Comparison of ENCODE assay signal across 8 cellular contexts in the genomic region with DNA sequence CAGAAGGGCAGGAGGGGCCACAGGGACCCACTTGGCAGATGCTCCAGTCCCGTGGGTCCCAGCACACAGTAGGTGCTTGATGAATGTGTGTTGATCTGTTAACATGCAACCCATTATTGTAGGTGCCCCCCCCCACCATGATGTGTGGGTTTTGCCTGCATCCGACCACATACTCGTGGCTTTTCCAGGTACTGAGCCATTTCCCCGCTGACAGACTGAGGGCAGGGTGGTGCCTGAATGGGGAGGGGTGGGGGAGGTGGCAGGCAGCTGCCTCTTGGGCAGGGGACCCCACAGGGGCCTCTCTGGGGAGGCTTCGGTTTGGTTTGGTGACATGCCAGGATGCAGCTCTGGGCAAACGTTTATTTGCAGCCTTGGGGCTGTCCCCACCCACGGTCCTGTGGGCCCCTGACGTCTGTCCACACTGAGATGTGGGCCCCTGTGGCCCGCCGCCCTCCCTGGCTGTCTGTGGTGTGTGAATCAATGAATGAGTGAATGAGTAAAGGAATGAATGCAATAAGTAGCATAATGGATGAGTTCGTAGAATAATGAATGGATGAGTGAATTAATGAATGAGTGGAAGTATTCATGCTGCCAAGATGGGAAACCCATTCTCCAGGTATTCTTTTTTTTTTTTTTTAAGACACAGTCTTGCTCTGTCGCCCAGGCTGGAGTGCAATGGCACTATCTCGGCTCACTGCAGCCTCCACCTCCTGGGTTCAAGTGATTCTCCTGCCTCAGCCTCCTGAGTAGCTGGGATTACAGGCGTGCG. TPM values are rescaled to one million over a fixed set of nuclear protein-coding genes. Genes with fewer than 3 reads are reported as not detected.
DNase-seq lines count a peak whose midpoint lies in the region; ATAC-seq, FAIRE-seq and TF ChIP-seq lines count a peak whose summit lies in the region.

No MANE protein-coding gene starts in this region.

- WGBS in liver, result 47% methylated on average over 15 of the region's 15 CpGs

- ATAC-seq in GM21390 (IDR thresholded peaks at IDR 0.05; ENCODE audit: unreplicated experiment) (no peak), HG03097 (IDR thresholded peaks at IDR 0.05; ENCODE audit: low FRiP score, unreplicated experiment) (no peak)

- no peak for TF ChIP-seq CTCF in liver (IDR thresholded peaks at IDR 0.05; ENCODE audit: low read depth, low read length, missing input control)

- H3K4me3 ChIP-seq in NT2/D1 (ENCODE audit: insufficient read length, low read depth), result no peak overlapping the region
- no peak overlapping the region for H3K4me3 ChIP-seq in liver (ENCODE audit: low read depth in 1 of 3, low read length in 3 of 3)

- FAIRE-seq in GM18507 (lab: Jason Lieb, UNC), result peak; percentile 87

- no peaks in the 10 kb centered on the region for H3K36me3 ChIP-seq in NT2/D1 (ENCODE audit: insufficient read depth, insufficient read length, low read length)
- no peaks in the 10 kb centered on the region for H3K36me3 ChIP-seq in liver (ENCODE audit: control insufficient read depth in 4 of 4, insufficient read depth in 3 of 4, low read depth in 1 of 4, low read length in 3 of 4)

- H3K27ac ChIP-seq in liver (ENCODE audit: low read depth in 1 of 2, low read length in 2 of 2), result peak overlapping the region; percentile 39 to 67

- H3K9ac ChIP-seq in NT2/D1 (ENCODE audit: insufficient read length, low read depth) (peak overlapping the region; percentile 36), liver (ENCODE audit: low read depth in 1 of 2, low read length in 2 of 2) (no peak overlapping the region)

- no peaks in the 10 kb centered on the region for H3K9me3 ChIP-seq in NT2/D1 (ENCODE audit: insufficient read depth, low read length)
- H3K9me3 ChIP-seq in liver (ENCODE audit: control insufficient read depth in 4 of 4, low read length in 3 of 4), result no peaks in the 10 kb centered on the region

- peaks cover 32% of the 10 kb centered on the region for H3K4me1 ChIP-seq in NT2/D1 (ENCODE audit: insufficient read depth, insufficient read length)
- H3K4me1 ChIP-seq in liver (ENCODE audit: control insufficient read depth in 4 of 4, insufficient read depth in 4 of 4, low read length in 3 of 4), result peaks cover 3 to 9% (median 6%) of the 10 kb centered on the region in 4 donors

- H3K27me3 ChIP-seq in NT2/D1 (ENCODE audit: insufficient read depth, insufficient read length), result no peaks in the 10 kb centered on the region
- H3K27me3 ChIP-seq in liver (ENCODE audit: control insufficient read depth in 4 of 4, insufficient read depth in 4 of 4, low read length in 3 of 4), result no peaks in the 10 kb centered on the region

- peak; percentile 52 for DNase-seq in GM18507 (ENCODE audit: extremely low spot score, insufficient read length, low read depth)
- no peak for DNase-seq in NT2/D1 (ENCODE audit: low read depth, low spot score)
- peak; percentile 83 for DNase-seq in activated effector memory CD4-positive, alpha-beta T cell treated with Interleukin-2 at 50 U/mL for 16 hours
- DNase-seq in stimulated activated CD8-positive, alpha-beta memory T cell treated with anti-CD3 and anti-CD28 coated beads, Interleukin-4, amount 100 ng/mL, for 48 hours, result peak; percentile 96
- no peak for DNase-seq in midbrain (lab: John Stamatoyannopoulos, UW)

- no peak for TF ChIP-seq RAD21 in liver (IDR thresholded peaks at IDR 0.05)

TF ChIP-seq in liver, 16 proteins besides CTCF, POLR2A, EP300 and RAD21:
- TF ChIP-seq HNF4A (conservative IDR thresholded peaks at IDR 0.05) (no peak), JUND (IDR thresholded peaks at IDR 0.05) (no peak), FOXA1 (IDR thresholded peaks at IDR 0.05) (no peak), FOXA2 (IDR thresholded peaks at IDR 0.05) (no peak), GABPA (IDR thresholded peaks at IDR 0.05 in 1 of 2, conservative IDR thresholded peaks at IDR 0.05 in 1 of 2) (no peak), TAF1 (conservative IDR thresholded peaks at IDR 0.05) (no peak), RXRA (IDR thresholded peaks at IDR 0.05) (no peak), EGR1 (IDR thresholded peaks at IDR 0.05; ENCODE audit: low read depth in 2 of 2) (no peak), SP1 (IDR thresholded peaks at IDR 0.05) (no peak), YY1 (IDR thresholded peaks at IDR 0.05) (no peak), HNF4G (IDR thresholded peaks at IDR 0.05) (no peak), NR2F2 (IDR thresholded peaks at IDR 0.05) (no peak)
- TF ChIP-seq, protein P1, sequence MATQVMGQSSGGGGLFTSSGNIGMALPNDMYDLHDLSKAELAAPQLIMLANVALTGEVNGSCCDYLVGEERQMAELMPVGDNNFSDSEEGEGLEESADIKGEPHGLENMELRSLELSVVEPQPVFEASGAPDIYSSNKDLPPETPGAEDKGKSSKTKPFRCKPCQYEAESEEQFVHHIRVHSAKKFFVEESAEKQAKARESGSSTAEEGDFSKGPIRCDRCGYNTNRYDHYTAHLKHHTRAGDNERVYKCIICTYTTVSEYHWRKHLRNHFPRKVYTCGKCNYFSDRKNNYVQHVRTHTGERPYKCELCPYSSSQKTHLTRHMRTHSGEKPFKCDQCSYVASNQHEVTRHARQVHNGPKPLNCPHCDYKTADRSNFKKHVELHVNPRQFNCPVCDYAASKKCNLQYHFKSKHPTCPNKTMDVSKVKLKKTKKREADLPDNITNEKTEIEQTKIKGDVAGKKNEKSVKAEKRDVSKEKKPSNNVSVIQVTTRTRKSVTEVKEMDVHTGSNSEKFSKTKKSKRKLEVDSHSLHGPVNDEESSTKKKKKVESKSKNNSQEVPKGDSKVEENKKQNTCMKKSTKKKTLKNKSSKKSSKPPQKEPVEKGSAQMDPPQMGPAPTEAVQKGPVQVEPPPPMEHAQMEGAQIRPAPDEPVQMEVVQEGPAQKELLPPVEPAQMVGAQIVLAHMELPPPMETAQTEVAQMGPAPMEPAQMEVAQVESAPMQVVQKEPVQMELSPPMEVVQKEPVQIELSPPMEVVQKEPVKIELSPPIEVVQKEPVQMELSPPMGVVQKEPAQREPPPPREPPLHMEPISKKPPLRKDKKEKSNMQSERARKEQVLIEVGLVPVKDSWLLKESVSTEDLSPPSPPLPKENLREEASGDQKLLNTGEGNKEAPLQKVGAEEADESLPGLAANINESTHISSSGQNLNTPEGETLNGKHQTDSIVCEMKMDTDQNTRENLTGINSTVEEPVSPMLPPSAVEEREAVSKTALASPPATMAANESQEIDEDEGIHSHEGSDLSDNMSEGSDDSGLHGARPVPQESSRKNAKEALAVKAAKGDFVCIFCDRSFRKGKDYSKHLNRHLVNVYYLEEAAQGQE (IDR thresholded peaks at IDR 0.05), result no peak
- TF ChIP-seq, protein P2, sequence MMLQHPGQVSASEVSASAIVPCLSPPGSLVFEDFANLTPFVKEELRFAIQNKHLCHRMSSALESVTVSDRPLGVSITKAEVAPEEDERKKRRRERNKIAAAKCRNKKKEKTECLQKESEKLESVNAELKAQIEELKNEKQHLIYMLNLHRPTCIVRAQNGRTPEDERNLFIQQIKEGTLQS (IDR thresholded peaks at IDR 0.05), result no peak
- TF ChIP-seq, protein P3, sequence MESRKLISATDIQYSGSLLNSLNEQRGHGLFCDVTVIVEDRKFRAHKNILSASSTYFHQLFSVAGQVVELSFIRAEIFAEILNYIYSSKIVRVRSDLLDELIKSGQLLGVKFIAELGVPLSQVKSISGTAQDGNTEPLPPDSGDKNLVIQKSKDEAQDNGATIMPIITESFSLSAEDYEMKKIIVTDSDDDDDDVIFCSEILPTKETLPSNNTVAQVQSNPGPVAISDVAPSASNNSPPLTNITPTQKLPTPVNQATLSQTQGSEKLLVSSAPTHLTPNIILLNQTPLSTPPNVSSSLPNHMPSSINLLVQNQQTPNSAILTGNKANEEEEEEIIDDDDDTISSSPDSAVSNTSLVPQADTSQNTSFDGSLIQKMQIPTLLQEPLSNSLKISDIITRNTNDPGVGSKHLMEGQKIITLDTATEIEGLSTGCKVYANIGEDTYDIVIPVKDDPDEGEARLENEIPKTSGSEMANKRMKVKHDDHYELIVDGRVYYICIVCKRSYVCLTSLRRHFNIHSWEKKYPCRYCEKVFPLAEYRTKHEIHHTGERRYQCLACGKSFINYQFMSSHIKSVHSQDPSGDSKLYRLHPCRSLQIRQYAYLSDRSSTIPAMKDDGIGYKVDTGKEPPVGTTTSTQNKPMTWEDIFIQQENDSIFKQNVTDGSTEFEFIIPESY (IDR thresholded peaks at IDR 0.05), result no peak
- TF ChIP-seq, protein P4, sequence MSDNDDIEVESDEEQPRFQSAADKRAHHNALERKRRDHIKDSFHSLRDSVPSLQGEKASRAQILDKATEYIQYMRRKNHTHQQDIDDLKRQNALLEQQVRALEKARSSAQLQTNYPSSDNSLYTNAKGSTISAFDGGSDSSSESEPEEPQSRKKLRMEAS (IDR thresholded peaks at IDR 0.05), result no peak
TF ChIP-seq in liver: peak in this region for 0.

RNA-seq across cellular contexts. Expression of a gene that starts 9.0 kb away (rescaled TPM):
- 100 to 1,000 TPM in 1 of 2 donors, 10 to 100 TPM in 1; 36.9 to 103 TPM for total RNA-seq in liver
- polyA plus RNA-seq in liver, result 10 to 100 TPM; 12.8 to 46.7 TPM

RNA-seq across cellular contexts. Expression of a gene that starts 16.2 kb away (rescaled TPM):
- 1 to 10 TPM in 1 of 2 donors, under 1 TPM in 1; 0.19 to 2.4 TPM for total RNA-seq in liver
- polyA plus RNA-seq in liver, result under 1 TPM; 0.43 to 0.64 TPM

RNA-seq across cellular contexts. Expression of a gene that starts 32.4 kb away (rescaled TPM):
- 100 to 1,000 TPM in 1 of 2 donors, 10 to 100 TPM in 1; 42.4 to 100 TPM for total RNA-seq in liver
- polyA plus RNA-seq in liver, result 10 to 100 TPM; 68.4 to 81.9 TPM

RNA-seq across cellular contexts. Expression of a gene that starts 50.0 kb away (rescaled TPM):
- total RNA-seq in liver, result 10 to 100 TPM; 21.5 to 48.3 TPM
- polyA plus RNA-seq in liver, result 10 to 100 TPM; 15.8 to 30.8 TPM

Comparison
In these comparisons a context has a peak if more than half of its experiments do, and no peak if none do; other contexts are left out.
1. DNase-seq: peak in GM18507 (single experiment), activated effector memory CD4-positive, alpha-beta T cell treated with Interleukin-2 at 50 U/mL for 16 hours (single experiment) and stimulated activated CD8-positive, alpha-beta memory T cell treated with anti-CD3 and anti-CD28 coated beads, Interleukin-4, amount 100 ng/mL, for 48 hours (single experiment); none in NT2/D1 (single experiment) and midbrain (single experiment).